ENCODE assay signal across 8 cellular contexts in the genomic region with DNA sequence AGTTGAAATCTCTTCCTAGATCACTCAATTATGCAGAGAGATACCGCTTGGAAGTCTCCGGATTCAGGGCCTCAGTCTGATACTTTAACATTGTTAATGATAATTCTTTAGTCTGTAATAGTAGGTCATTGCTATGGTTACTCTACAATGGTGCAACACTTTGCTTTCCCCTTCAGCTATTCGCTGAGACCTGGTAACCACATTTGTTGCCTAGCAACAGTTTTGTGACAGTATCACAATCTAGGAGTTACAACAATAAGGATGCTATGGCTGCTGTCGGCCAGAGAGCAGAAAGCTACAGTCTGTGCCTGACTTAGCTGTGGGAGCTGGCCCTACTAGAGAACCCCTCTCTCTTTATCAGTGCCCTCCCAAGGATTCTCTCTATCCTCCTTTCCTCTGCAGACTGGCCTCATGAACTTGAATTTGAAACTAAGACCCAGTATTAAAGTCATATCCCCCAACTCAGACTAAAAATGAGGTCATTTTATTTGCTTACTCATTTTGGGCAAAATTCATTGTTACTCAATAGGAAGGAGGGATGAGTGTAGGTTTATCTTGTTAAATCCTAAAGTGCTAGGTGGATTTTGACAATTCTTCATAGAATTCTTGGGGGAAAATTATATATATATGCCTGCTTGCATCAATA. TPM values are rescaled to one million over a fixed set of nuclear protein-coding genes. Genes with fewer than 3 reads are reported as not detected.
A peak's percentile ranks its signal among the peaks of the same experiment; 100 is the strongest.
DNase-seq lines count a peak whose midpoint lies in the region; ATAC-seq and TF ChIP-seq lines count a peak whose summit lies in the region.

No MANE protein-coding gene starts in this region.

- H3K4me3 ChIP-seq in epithelial cell of esophagus (ENCODE audit: low read length) = no peak overlapping the region

- peak; percentile 72 for DNase-seq in DMS 273 (lab: John Stamatoyannopoulos, UW; ENCODE audit: unreplicated experiment)
- DNase-seq in SK-MEL-5 (ENCODE audit: low read depth, low spot score) = peak; percentile 54
- DNase-seq in epithelial cell of esophagus (ENCODE audit: low read depth) = peak; percentile 19
- DNase-seq in omental fat pad (ENCODE audit: low spot score) = no peak
- DNase-seq in epidermal melanocyte (ENCODE audit: insufficient read length, low spot score) = no peak

- in situ Hi-C loops in SK-MEL-5 (cut with HindIII; ENCODE audit: low pct_unique_long_range_greater_than_20kb, low sequenced_read_pairs) = loop anchor here (25.0 kb wide), 1 partner anchor 190 kb away; no protein-coding TSS in a partner anchor

- TF ChIP-seq CTCF in epithelial cell of esophagus (IDR thresholded peaks at IDR 0.05; ENCODE audit: insufficient read depth, low read depth, low read length, missing control alignments) = no peak
- no peak for TF ChIP-seq CTCF in omental fat pad (IDR thresholded peaks at IDR 0.05)

- ATAC-seq in HG03520 (IDR thresholded peaks at IDR 0.05; ENCODE audit: unreplicated experiment) = peak; percentile 22
- ATAC-seq in omental fat pad (ENCODE audit: low FRiP score) = peak; percentile 2
- ATAC-seq in GM21423 (IDR thresholded peaks at IDR 0.05; ENCODE audit: unreplicated experiment) = no peak
- ATAC-seq in GM21360 (IDR thresholded peaks at IDR 0.05; ENCODE audit: unreplicated experiment) = no peak

RNA-seq across cellular contexts. Expression of gene NR2F1, which starts 39.3 kb away (rescaled TPM):
- 0.48 and 0.53 TPM in 2 replicates for total RNA-seq in SK-MEL-5 (2014; rRNA removed; shearing (Covaris generic))
- polyA plus RNA-seq in SK-MEL-5 (2015; cell fraction: cytosol; rRNA removed) = 1.6 and 4.7 TPM in 2 replicates
- polyA plus RNA-seq in SK-MEL-5 (2015; cell fraction: nucleus; rRNA removed) = 0.30 and 6.6 TPM in 2 replicates
- total RNA-seq in omental fat pad = 100 to 1,000 TPM in 1 of 4 donors, 10 to 100 TPM in 3; 15.6 to 117 (median 68.3) TPM

RNA-seq across cellular contexts. Expression of gene NR2F1-AS1, which starts 41.3 kb away (rescaled TPM):
- total RNA-seq in SK-MEL-5 (2014; rRNA removed; shearing (Covaris generic)) = 0.11 TPM in 1 of 2 replicates, not detected in the other
- polyA plus RNA-seq in SK-MEL-5 (2015; cell fraction: cytosol; rRNA removed) = 0.05 and 0.14 TPM in 2 replicates
- not detected in 2 replicates for polyA plus RNA-seq in SK-MEL-5 (2015; cell fraction: nucleus; rRNA removed)
- total RNA-seq in omental fat pad = 10 to 100 TPM; 17.3 to 31.0 (median 22.9) TPM

Comparison
In these comparisons a context has a peak if more than half of its experiments do, and no peak if none do; other contexts are left out.
1. DNase-seq: peak in DMS 273 (single experiment), SK-MEL-5 (single experiment) and epithelial cell of esophagus (single experiment); none in omental fat pad (single experiment) and epidermal melanocyte (single experiment).
2. ATAC-seq: peak in HG03520 (single experiment) and omental fat pad (single experiment); none in GM21423 (single experiment) and GM21360 (single experiment).
3. RNA of gene NR2F1, which starts 39.3 kb away (total RNA-seq): 15.6 to 117 TPM in omental fat pad; 0.48 to 0.53 TPM in SK-MEL-5; every median in the first group is over 10 times any median in the second.
4. RNA of gene NR2F1-AS1, which starts 41.3 kb away (total RNA-seq): 17.3 to 31.0 TPM in omental fat pad; 0.11 TPM in SK-MEL-5; every median in the first group is over 10 times any median in the second.